In the genomic region with DNA sequence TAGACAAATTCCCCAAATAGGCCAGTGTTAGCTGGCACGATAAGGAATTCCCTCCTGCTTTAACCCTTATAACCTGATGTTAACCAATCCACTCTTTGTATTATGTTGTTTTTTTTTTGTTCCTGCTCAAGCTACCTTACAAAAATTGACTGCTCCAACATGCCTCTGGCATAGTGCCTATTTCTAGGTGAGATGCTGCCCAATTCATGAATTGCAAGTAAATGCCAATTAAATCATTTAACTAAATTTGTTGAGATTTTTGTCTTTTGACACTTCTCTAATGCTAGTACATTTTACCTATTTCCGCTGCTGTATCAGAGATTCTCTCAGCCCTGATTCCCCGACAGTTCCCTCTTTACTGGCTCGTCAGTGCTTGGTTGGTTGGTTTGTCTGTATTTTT, we compare ENCODE assay signal across 8 cellular contexts.
"Had no signal": no experiment of that assay in that cellular context is flagged by ENCODE, and none has a peak within 500 bp of the region (broad histone marks: within the 10 kb centered on the region; RNA-seq: fewer than 3 reads in every experiment).

No MANE protein-coding gene starts in this region.

- DNase-seq: GDM1, GF-D8 had no signal

- H3K4me3 ChIP-seq: GM12878 had no signal

- ATAC-seq: GM12878 had no signal

- FAIRE-seq: G401.6, GM12878, GM12891, GM12892, GM18507, GM19239 had no signal
